ENCODE assay signal across 15 cellular contexts in genomic region chr7:45594780-45595535, GRCh38.
"Had no signal": no experiment of that assay in that cellular context is flagged by ENCODE, and none has a peak within 500 bp of the region (broad histone marks: within the 10 kb centered on the region; RNA-seq: fewer than 3 reads in every experiment).

No MANE protein-coding gene starts in this region.

- H3K79me2 ChIP-seq: parathyroid adenoma had no signal

- H3K9me3 ChIP-seq: tibial nerve had no signal

- H3K9ac ChIP-seq: parathyroid adenoma had no signal

- H3K27me3 ChIP-seq: tibial nerve had no signal

- H3K4me3 ChIP-seq: coronary artery, tibial nerve had no signal

- H3K4me1 ChIP-seq: foreskin keratinocyte, parathyroid adenoma had no signal

- H3K36me3 ChIP-seq: tibial nerve had no signal

- H3K27ac ChIP-seq: coronary artery, foreskin keratinocyte, parathyroid adenoma, tibial nerve had no signal

- H2AFZ ChIP-seq: parathyroid adenoma had no signal

- DNase-seq: activated CD4-positive, alpha-beta T cell treated with anti-CD3 and anti-CD28 coated beads, Interleukin-2, amount 50 U/mL, for 4 hours; activated CD4-positive, CD25-positive, alpha-beta regulatory T cell treated with anti-CD3 and anti-CD28 coated beads, Interleukin-2, amount 50 U/mL, for 72 hours; activated gamma-delta T cell treated with Interleukin-2 at 50 U/mL for 16 hours; activated T-cell treated with anti-CD3 and anti-CD28 coated beads, Interleukin-2, amount 50 U/mL, for 72 hours; amniotic stem cell; caudate nucleus; effector CD4-positive, alpha-beta T cell; foreskin keratinocyte; glutamatergic neuron; stimulated activated naive B cell treated with anti-CD40 and anti-IgM and Interleukin-4, amounts not matched to agents 10 μg/mL and 1 μg/mL and 100 μg/mL, for 72 hours; substantia nigra; T1000 had no signal
